ENCODE assay signal across 10 cellular contexts in the genomic region with DNA sequence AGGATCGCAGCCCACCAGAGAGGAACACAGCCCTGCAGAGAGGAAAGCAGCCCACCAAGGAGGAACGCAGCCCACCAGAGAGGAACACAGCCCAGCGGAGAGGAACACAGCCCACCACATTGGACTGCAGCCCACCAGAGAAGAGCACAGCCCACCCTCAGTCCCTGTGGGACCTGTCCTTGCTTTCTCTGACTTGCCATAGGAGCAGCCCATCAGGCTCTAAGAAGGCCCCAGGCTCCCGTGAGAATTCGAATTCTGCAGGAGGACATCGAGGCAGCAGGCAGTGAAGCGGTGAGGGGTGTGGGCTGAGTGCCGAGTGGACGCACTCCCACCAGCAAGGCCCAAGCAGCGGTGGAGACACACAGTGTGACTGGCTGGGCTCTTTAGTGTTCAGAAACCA. TPM values are rescaled to one million over a fixed set of nuclear protein-coding genes. Genes with fewer than 3 reads are reported as not detected.
"Had no signal": no experiment of that assay in that cellular context is flagged by ENCODE, and none has a peak within 500 bp of the region (broad histone marks: within the 10 kb centered on the region; RNA-seq: fewer than 3 reads in every experiment).

No MANE protein-coding gene starts in this region.

- H3K4me2 ChIP-seq: GM23338 had no signal

- H3K27ac Mint-ChIP-seq: GM23338, HFFc6 had no signal

- H2AFZ ChIP-seq: GM23338 had no signal

- ATAC-seq: GM23338, HCT116, K562 had no signal

- H3K9me3 Mint-ChIP-seq: HFFc6 had no signal

- DNase-seq: H7, HFFc6, IMR-90, KG1 had no signal

- H3K4me1 Mint-ChIP-seq: GM23338 had no signal

- H3K9me3 ChIP-seq: HAP-1 had no signal

- FAIRE-seq: HTR-8/SVneo, K562 had no signal

- H3K36me3 ChIP-seq: HAP-1 had no signal

- H3K4me3 Mint-ChIP-seq: GM23338, HFFc6 had no signal

- H3K4me1 ChIP-seq: HAP-1 had no signal

- H3K4me3 ChIP-seq: GM23338, HAP-1, K562 had no signal

RNA-seq across cellular contexts. Expression of gene HTR5A, which starts 59.1 kb away (rescaled TPM):
- total RNA-seq: GM23338, H7, HFFc6, HT-29, IMR-90, K562 had no signal
- polyA plus RNA-seq: GM23338, IMR-90 had no signal
